Comparison of ENCODE assay signal across 17 cellular contexts in genomic region chr15:67216859-67217258, GRCh38.
"Had no signal": no experiment of that assay in that cellular context is flagged by ENCODE, and none has a peak within 500 bp of the region (broad histone marks: within the 10 kb centered on the region; RNA-seq: fewer than 3 reads in every experiment).

No MANE protein-coding gene starts in this region.

- H3K4me3 Mint-ChIP-seq: naive thymus-derived CD8-positive, alpha-beta T cell; nephron progenitor cell; stimulated activated memory B cell treated with anti-CD40 and anti-IgM and Interleukin-4, amounts not matched to agents 10 μg/mL and 1 μg/mL and 100 μg/mL, for 72 hours; type B pancreatic cell had no signal

- H3K27me3 Mint-ChIP-seq: naive thymus-derived CD8-positive, alpha-beta T cell; stimulated activated memory B cell treated with anti-CD40 and anti-IgM and Interleukin-4, amounts not matched to agents 10 μg/mL and 1 μg/mL and 100 μg/mL, for 72 hours; type B pancreatic cell had no signal

- H3K9me3 Mint-ChIP-seq: naive thymus-derived CD8-positive, alpha-beta T cell; nephron progenitor cell; stimulated activated memory B cell treated with anti-CD40 and anti-IgM and Interleukin-4, amounts not matched to agents 10 μg/mL and 1 μg/mL and 100 μg/mL, for 72 hours; type B pancreatic cell had no signal

- ATAC-seq: left ventricle myocardium superior; lower lobe of right lung; naive thymus-derived CD8-positive, alpha-beta T cell; sciatic nerve; stimulated activated memory B cell treated with anti-CD40 and anti-IgM and Interleukin-4, amounts not matched to agents 10 μg/mL and 1 μg/mL and 100 μg/mL, for 72 hours; stimulated activated naive CD8-positive, alpha-beta T cell treated with anti-CD3 and anti-CD28 coated beads, Interleukin-15, Interleukin-2, amounts not matched to agents 100 U/mL and 50 U/mL, for 24 hours had no signal

- DNase-seq: dorsolateral prefrontal cortex; effector CD4-positive, alpha-beta T cell; left ventricle myocardium superior; lower lobe of right lung; naive thymus-derived CD8-positive, alpha-beta T cell; nephron progenitor cell; nucleus accumbens; stimulated activated CD4-positive, alpha-beta T cell treated with anti-CD3 and anti-CD28 coated beads, Interleukin-12 subunit alpha, Interleukin-12 subunit beta, amount 100 ng/mL, for 4 hours; stimulated activated CD4-positive, alpha-beta T cell treated with anti-CD3 and anti-CD28 coated beads, Interleukin-1b, Interleukin-23, amount 100 ng/mL, for 48 hours; stimulated activated CD4-positive, alpha-beta T cell treated with anti-CD3 and anti-CD28 coated beads, Interleukin-4, amount 100 ng/mL, for 24 hours; stimulated activated naive CD8-positive, alpha-beta T cell treated with anti-CD3 and anti-CD28 coated beads, Interleukin-15, Interleukin-2, amounts not matched to agents 100 U/mL and 50 U/mL, for 24 hours; substantia nigra; testis; tibial artery had no signal

- H3K4me1 Mint-ChIP-seq: nephron progenitor cell had no signal

- H3K27ac Mint-ChIP-seq: nephron progenitor cell; stimulated activated memory B cell treated with anti-CD40 and anti-IgM and Interleukin-4, amounts not matched to agents 10 μg/mL and 1 μg/mL and 100 μg/mL, for 72 hours; type B pancreatic cell had no signal
